35 cellular contexts compared by ENCODE assay signal in the genomic region with DNA sequence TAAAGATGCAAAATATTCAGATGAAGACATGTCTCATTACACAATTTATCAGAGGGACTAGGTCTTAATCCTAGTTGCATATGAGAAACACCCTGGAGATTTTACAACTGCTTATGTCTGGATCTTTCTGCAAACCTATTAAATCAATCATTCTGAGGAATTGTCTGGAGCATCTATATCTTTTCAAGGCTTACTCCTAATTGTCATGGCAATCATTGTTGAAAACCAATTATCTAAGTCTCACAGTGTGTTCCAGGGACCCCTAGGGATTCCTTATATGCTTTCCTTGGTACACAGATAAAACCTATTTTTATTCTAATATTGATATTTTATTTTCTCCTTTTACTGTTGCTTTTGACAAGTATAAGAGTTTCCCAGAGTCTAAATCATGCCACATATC.
"Had no signal": no experiment of that assay in that cellular context is flagged by ENCODE, and none has a peak within 500 bp of the region (broad histone marks: within the 10 kb centered on the region; RNA-seq: fewer than 3 reads in every experiment).

No MANE protein-coding gene starts in this region.

- H3K4me3 Mint-ChIP-seq: activated B cell treated with CpG ODN at 0.5 μM for 24 hours; activated CD4-positive, alpha-beta memory T cell treated with anti-CD3 and anti-CD28 coated beads for 36 hours; activated CD4-positive, alpha-beta T cell treated with anti-CD3 and anti-CD28 coated beads, Interleukin-2, amount 10 ng/mL, durations not matched to agents 24 days and 14 days; activated CD8-positive, alpha-beta T cell treated with anti-CD3 and anti-CD28 coated beads for 36 hours; activated naive CD4-positive, alpha-beta T cell treated with anti-CD3 and anti-CD28 coated beads for 36 hours; activated naive CD8-positive, alpha-beta T cell treated with anti-CD3 and anti-CD28 coated beads for 36 hours; activated T-cell treated with anti-CD3 and anti-CD28 coated beads, Interleukin-2, amount 50 U/mL, for 4 hours; activated T-cell treated with anti-CD3 and anti-CD28 coated beads, Interleukin-2, amount 50 U/mL, for 72 hours; activated T-helper 1 cell treated with anti-CD3 and anti-CD28 coated beads, Interleukin-12 subunit alpha, Interleukin-12 subunit beta, Interleukin-2, Interleukin-4 antibody, amounts not matched to agents 30 ng/mL and 10 ng/mL and 1 ng/mL, durations not matched to agents 14 hours and 24 hours and 36 hours; activated T-helper 17 cell treated with anti-CD3 and anti-CD28 coated beads, Interleukin-2, amount 50 U/mL, for 72 hours; central memory CD8-positive, alpha-beta T cell; T-helper 1 cell treated with Interleukin-12 subunit alpha and Interleukin-12 subunit beta and Interleukin-4 antibody, amounts not matched to agents 30 μg/mL and 1 μg/mL, for 36 hours; T-helper 2 cell treated with Interferon-gamma antibody and Interleukin-4, amounts not matched to agents 5 μg/mL and 100 μg/mL, for 36 hours had no signal

- H3K36me3 Mint-ChIP-seq: activated CD4-positive, alpha-beta memory T cell treated with anti-CD3 and anti-CD28 coated beads for 36 hours; activated naive CD4-positive, alpha-beta T cell treated with anti-CD3 and anti-CD28 coated beads, Interleukin-2, amount 50 U/mL, for 72 hours; activated naive CD8-positive, alpha-beta T cell treated with anti-CD3 and anti-CD28 coated beads for 36 hours had no signal

- ATAC-seq: activated CD8-positive, alpha-beta T cell treated with anti-CD3 and anti-CD28 coated beads for 36 hours; activated naive CD4-positive, alpha-beta T cell treated with anti-CD3 and anti-CD28 coated beads, Interleukin-2, amount 50 U/mL, for 72 hours; activated T-cell treated with anti-CD3 and anti-CD28 coated beads, Interleukin-2, amount 50 U/mL, for 4 hours; activated T-cell treated with anti-CD3 and anti-CD28 coated beads, Interleukin-2, amount 50 U/mL, for 72 hours; activated T-helper 17 cell treated with anti-CD3 and anti-CD28 coated beads, Interleukin-2, amount 50 U/mL, for 72 hours; body of pancreas had no signal

- H3K27ac ChIP-seq: adrenal gland, body of pancreas, brain microvascular endothelial cell, breast epithelium, VCaP had no signal

- H3K27ac Mint-ChIP-seq: activated B cell treated with CpG ODN at 0.5 μM for 24 hours; activated CD4-positive, alpha-beta memory T cell treated with anti-CD3 and anti-CD28 coated beads for 36 hours; activated CD4-positive, alpha-beta T cell treated with anti-CD3 and anti-CD28 coated beads, Interleukin-2, amount 10 ng/mL, durations not matched to agents 24 days and 14 days; activated CD8-positive, alpha-beta T cell treated with anti-CD3 and anti-CD28 coated beads for 36 hours; activated naive CD4-positive, alpha-beta T cell treated with anti-CD3 and anti-CD28 coated beads for 36 hours; activated naive CD4-positive, alpha-beta T cell treated with anti-CD3 and anti-CD28 coated beads, Interleukin-2, amount 50 U/mL, for 72 hours; activated naive CD8-positive, alpha-beta T cell treated with anti-CD3 and anti-CD28 coated beads for 36 hours; activated T-cell treated with anti-CD3 and anti-CD28 coated beads, Interleukin-2, amount 50 U/mL, for 72 hours; activated T-helper 1 cell treated with anti-CD3 and anti-CD28 coated beads, Interleukin-12 subunit alpha, Interleukin-12 subunit beta, Interleukin-2, Interleukin-4 antibody, amounts not matched to agents 30 ng/mL and 10 ng/mL and 1 ng/mL, durations not matched to agents 14 hours and 24 hours and 36 hours; activated T-helper 17 cell treated with anti-CD3 and anti-CD28 coated beads, Interleukin-2, amount 50 U/mL, for 72 hours; T-helper 1 cell treated with Interleukin-12 subunit alpha and Interleukin-12 subunit beta and Interleukin-4 antibody, amounts not matched to agents 30 μg/mL and 1 μg/mL, for 36 hours; T-helper 2 cell treated with Interferon-gamma antibody and Interleukin-4, amounts not matched to agents 5 μg/mL and 100 μg/mL, for 36 hours had no signal

- H3K9me3 Mint-ChIP-seq: activated B cell treated with CpG ODN at 0.5 μM for 24 hours; activated CD4-positive, alpha-beta T cell treated with anti-CD3 and anti-CD28 coated beads, Interleukin-2, amount 10 ng/mL, durations not matched to agents 24 days and 14 days; activated CD8-positive, alpha-beta T cell treated with anti-CD3 and anti-CD28 coated beads for 36 hours; activated naive CD4-positive, alpha-beta T cell treated with anti-CD3 and anti-CD28 coated beads, Interleukin-2, amount 50 U/mL, for 72 hours; activated T-cell treated with anti-CD3 and anti-CD28 coated beads, Interleukin-2, amount 50 U/mL, for 4 hours; activated T-helper 1 cell treated with anti-CD3 and anti-CD28 coated beads, Interleukin-12 subunit alpha, Interleukin-12 subunit beta, Interleukin-2, Interleukin-4 antibody, amounts not matched to agents 30 ng/mL and 10 ng/mL and 1 ng/mL, durations not matched to agents 14 hours and 24 hours and 36 hours; activated T-helper 17 cell treated with anti-CD3 and anti-CD28 coated beads, Interleukin-2, amount 50 U/mL, for 72 hours; T-helper 1 cell treated with Interleukin-12 subunit alpha and Interleukin-12 subunit beta and Interleukin-4 antibody, amounts not matched to agents 30 μg/mL and 1 μg/mL, for 36 hours had no signal

- DNase-seq: activated B cell treated with CpG ODN at 0.5 μM for 24 hours; activated CD4-positive, alpha-beta memory T cell treated with anti-CD3 and anti-CD28 coated beads for 36 hours; activated CD4-positive, alpha-beta T cell treated with anti-CD3 and anti-CD28 coated beads for 4 hours; activated CD4-positive, alpha-beta T cell treated with anti-CD3 and anti-CD28 coated beads, Interleukin-2, amount 10 ng/mL, durations not matched to agents 24 days and 14 days; activated CD4-positive, alpha-beta T cell treated with anti-CD3 and anti-CD28 coated beads, Interleukin-2, amount 50 U/mL, for 1 hour; activated CD4-positive, alpha-beta T cell treated with anti-CD3 and anti-CD28 coated beads, Interleukin-2, amount 50 U/mL, for 4 hours; activated CD4-positive, CD25-positive, alpha-beta regulatory T cell treated with anti-CD3 and anti-CD28 coated beads, Interleukin-2, amount 50 U/mL, for 72 hours; activated CD8-positive, alpha-beta memory T cell treated with anti-CD3 and anti-CD28 coated beads, Interleukin-2, amount 50 U/mL, for 4 hours; activated CD8-positive, alpha-beta T cell treated with anti-CD3 and anti-CD28 coated beads for 36 hours; activated effector memory CD4-positive, alpha-beta T cell treated with anti-CD3 and anti-CD28 coated beads, Interleukin-2, amount 50 U/mL, for 16 hours; activated gamma-delta T cell treated with Interleukin-2 at 50 U/mL for 16 hours; activated naive CD4-positive, alpha-beta T cell; activated naive CD4-positive, alpha-beta T cell treated with anti-CD3 and anti-CD28 coated beads for 36 hours; activated naive CD4-positive, alpha-beta T cell treated with anti-CD3 and anti-CD28 coated beads, Interleukin-2, amount 50 U/mL, for 16 hours; activated naive CD8-positive, alpha-beta T cell treated with anti-CD3 and anti-CD28 coated beads for 36 hours; activated T-cell treated with anti-CD3 and anti-CD28 coated beads for 4 hours; activated T-cell treated with anti-CD3 and anti-CD28 coated beads, Interleukin-2, amount 50 U/mL, for 1 hour; activated T-cell treated with anti-CD3 and anti-CD28 coated beads, Interleukin-2, amount 50 U/mL, for 4 hours; activated T-cell treated with anti-CD3 and anti-CD28 coated beads, Interleukin-2, amount 50 U/mL, for 72 hours; adrenal gland; amniotic stem cell; aorta; body of pancreas; brain microvascular endothelial cell; cerebellar nuclear complex; T-helper 2 cell; T-helper 9 cell had no signal

- H3K27me3 Mint-ChIP-seq: activated B cell treated with CpG ODN at 0.5 μM for 24 hours; activated CD4-positive, alpha-beta memory T cell treated with anti-CD3 and anti-CD28 coated beads for 36 hours; activated CD4-positive, alpha-beta T cell treated with anti-CD3 and anti-CD28 coated beads, Interleukin-2, amount 10 ng/mL, durations not matched to agents 24 days and 14 days; activated CD8-positive, alpha-beta T cell treated with anti-CD3 and anti-CD28 coated beads for 36 hours; activated naive CD8-positive, alpha-beta T cell treated with anti-CD3 and anti-CD28 coated beads for 36 hours; activated T-helper 17 cell treated with anti-CD3 and anti-CD28 coated beads, Interleukin-2, amount 50 U/mL, for 72 hours; central memory CD8-positive, alpha-beta T cell had no signal

- H3K4me1 Mint-ChIP-seq: activated B cell treated with CpG ODN at 0.5 μM for 24 hours; activated CD4-positive, alpha-beta T cell treated with anti-CD3 and anti-CD28 coated beads, Interleukin-2, amount 10 ng/mL, durations not matched to agents 24 days and 14 days; activated naive CD8-positive, alpha-beta T cell treated with anti-CD3 and anti-CD28 coated beads for 36 hours; activated T-helper 17 cell treated with anti-CD3 and anti-CD28 coated beads, Interleukin-2, amount 50 U/mL, for 72 hours; central memory CD8-positive, alpha-beta T cell had no signal
